ENCODE assay signal across 2 cellular contexts in genomic region chr22:19800306-19800705, GRCh38.
TF ChIP-seq lines count a peak whose summit lies in the region.

No MANE protein-coding gene starts in this region.

TF ChIP-seq in IMR-90, 13 proteins besides CTCF, POLR2A, EP300 and RAD21:
- TF ChIP-seq MAZ (IDR thresholded peaks at IDR 0.05; ENCODE audit: borderline replicate concordance, low read depth, low read length): no peak
- no peak for TF ChIP-seq MXI1 (IDR thresholded peaks at IDR 0.05; ENCODE audit: borderline replicate concordance, low read depth, low read length)
- TF ChIP-seq CEBPB (IDR thresholded peaks at IDR 0.05; ENCODE audit: low read depth, low read length): no peak
- TF ChIP-seq BHLHE40 (IDR thresholded peaks at IDR 0.05; ENCODE audit: low read depth, low read length): no peak
- no peak for TF ChIP-seq RFX5 (IDR thresholded peaks at IDR 0.05; ENCODE audit: low read depth, low read length)
- no peak for TF ChIP-seq CHD1 (IDR thresholded peaks at IDR 0.05; ENCODE audit: low read depth, low read length)
- TF ChIP-seq RCOR1 (IDR thresholded peaks at IDR 0.05; ENCODE audit: insufficient replicate concordance, low read length): no peak
- no peak for TF ChIP-seq USF2 (IDR thresholded peaks at IDR 0.05; ENCODE audit: low read depth, low read length)
- no peak for TF ChIP-seq FOS (IDR thresholded peaks at IDR 0.05; ENCODE audit: low read depth, low read length)
- no peak for TF ChIP-seq MAFK (IDR thresholded peaks at IDR 0.05; ENCODE audit: low read depth, low read length)
- TF ChIP-seq NFE2L2 (IDR thresholded peaks at IDR 0.05; ENCODE audit: low read depth, low read length): no peak
- no peak for TF ChIP-seq ELK1 (IDR thresholded peaks at IDR 0.05; ENCODE audit: borderline replicate concordance, low read depth, low read length)
- TF ChIP-seq SMC3 (IDR thresholded peaks at IDR 0.05; ENCODE audit: low read depth, low read length): no peak

TF ChIP-seq in H1, 55 proteins besides CTCF, POLR2A, EP300 and RAD21:
- no peak for TF ChIP-seq HDAC2 (IDR thresholded peaks at IDR 0.05; ENCODE audit: borderline replicate concordance in 1 of 2, low read depth in 2 of 2, low read length in 2 of 2)
- no peak for TF ChIP-seq BRCA1 (IDR thresholded peaks at IDR 0.05; ENCODE audit: low read depth, low read length)
- TF ChIP-seq HDAC6 (IDR thresholded peaks at IDR 0.05; ENCODE audit: low read depth, low read length): no peak
- TF ChIP-seq TEAD4 (IDR thresholded peaks at IDR 0.05; ENCODE audit: low read depth, low read length): no peak
- TF ChIP-seq POU5F1 (IDR thresholded peaks at IDR 0.05; ENCODE audit: low read depth, low read length): no peak
- TF ChIP-seq SIX5 (IDR thresholded peaks at IDR 0.05; ENCODE audit: low read depth, low read length): no peak
- no peak for TF ChIP-seq CBX5 (IDR thresholded peaks at IDR 0.05; ENCODE audit: low read depth, low read length)
- no peak for TF ChIP-seq EGR1 (IDR thresholded peaks at IDR 0.05; ENCODE audit: borderline replicate concordance, low read depth, low read length)
- no peak for TF ChIP-seq CREB1 (IDR thresholded peaks at IDR 0.05)
- no peak for TF ChIP-seq USF2 (IDR thresholded peaks at IDR 0.05; ENCODE audit: low read length)
- no peak for TF ChIP-seq RNF2 (IDR thresholded peaks at IDR 0.05; ENCODE audit: borderline replicate concordance, low read depth, low read length, missing control alignments, poor library complexity, severe bottlenecking)
- TF ChIP-seq ASH2L (IDR thresholded peaks at IDR 0.05; ENCODE audit: low read length): no peak
- no peak for TF ChIP-seq FOSL1 (IDR thresholded peaks at IDR 0.05; ENCODE audit: insufficient read depth, low read depth, low read length)
- no peak for TF ChIP-seq SIN3A (conservative IDR thresholded peaks at IDR 0.05 in 1 of 2, IDR thresholded peaks at IDR 0.05 in 1 of 2; ENCODE audit: low read depth in 1 of 2, low read length in 2 of 2)
TF ChIP-seq in H1: peak in this region for 0.
